Comparison of ENCODE assay signal across 1 cellular context in genomic region chr6:29847871-29848630, GRCh38.
TF ChIP-seq lines count a peak whose summit lies in the region.

No MANE protein-coding gene starts in this region.

TF ChIP-seq in HepG2, 621 proteins besides CTCF, POLR2A, EP300 and RAD21 (continued from another document and continues in another):
- TF ChIP-seq ZBTB49 (CRISPR knock-in tag; IDR thresholded peaks at IDR 0.05; ENCODE audit: borderline replicate concordance), result no peak
- peak; percentile 56 for TF ChIP-seq MED1 (CRISPR knock-in tag; IDR thresholded peaks at IDR 0.05)
- TF ChIP-seq SNAPC2 (CRISPR knock-in tag; IDR thresholded peaks at IDR 0.05), result no peak
- TF ChIP-seq PITX1 (CRISPR knock-in tag; IDR thresholded peaks at IDR 0.05), result no peak
- peak; percentile 30; the same call in 1 of the 2 replicates for TF ChIP-seq ZNF143 (CRISPR knock-in tag; IDR thresholded peaks at IDR 0.05)
- no peak for TF ChIP-seq ESRRA (CRISPR knock-in tag; IDR thresholded peaks at IDR 0.05; ENCODE audit: low read depth)
- peak; percentile 77; the same call in 1 of the 2 replicates for TF ChIP-seq RFXAP (CRISPR knock-in tag; IDR thresholded peaks at IDR 0.05; ENCODE audit: borderline replicate concordance)
- TF ChIP-seq THAP7 (CRISPR knock-in tag; IDR thresholded peaks at IDR 0.05), result no peak
- TF ChIP-seq NRL (CRISPR knock-in tag; IDR thresholded peaks at IDR 0.05; ENCODE audit: borderline replicate concordance), result 0 out of 2 replicates have a peak, but pooled peaks have one; percentile 37
- TF ChIP-seq TEF (CRISPR knock-in tag; IDR thresholded peaks at IDR 0.05), result no peak
- TF ChIP-seq NKX3-1 (CRISPR knock-in tag; IDR thresholded peaks at IDR 0.05), result no peak
- no peak for TF ChIP-seq ZFX (CRISPR knock-in tag; IDR thresholded peaks at IDR 0.05; ENCODE audit: low read depth)
- TF ChIP-seq SOX5 (CRISPR knock-in tag; IDR thresholded peaks at IDR 0.05; ENCODE audit: borderline replicate concordance), result no peak
- no peak for TF ChIP-seq GLMP (CRISPR knock-in tag; IDR thresholded peaks at IDR 0.05; ENCODE audit: borderline replicate concordance)
- no peak for TF ChIP-seq KMT2A (CRISPR knock-in tag; IDR thresholded peaks at IDR 0.05)
- TF ChIP-seq SKIL (CRISPR knock-in tag; IDR thresholded peaks at IDR 0.05; ENCODE audit: borderline replicate concordance), result no peak
- no peak for TF ChIP-seq ZNF780A (CRISPR knock-in tag; IDR thresholded peaks at IDR 0.05)
- TF ChIP-seq ZNF280B (CRISPR knock-in tag; IDR thresholded peaks at IDR 0.05; ENCODE audit: borderline replicate concordance), result no peak
- no peak for TF ChIP-seq ZNF547 (CRISPR knock-in tag; IDR thresholded peaks at IDR 0.05)
- peak; percentile 44 for TF ChIP-seq ZNF687 (CRISPR knock-in tag; IDR thresholded peaks at IDR 0.05)
- TF ChIP-seq MTA3 (CRISPR knock-in tag; IDR thresholded peaks at IDR 0.05), result no peak
- no peak for TF ChIP-seq NPAS2 (CRISPR knock-in tag; IDR thresholded peaks at IDR 0.05; ENCODE audit: borderline replicate concordance)
- TF ChIP-seq RARG (CRISPR knock-in tag; IDR thresholded peaks at IDR 0.05; ENCODE audit: low read depth), result no peak
- no peak for TF ChIP-seq GRHL1 (CRISPR knock-in tag; conservative IDR thresholded peaks at IDR 0.05)
- TF ChIP-seq FOXJ3 (CRISPR knock-in tag; IDR thresholded peaks at IDR 0.05; ENCODE audit: borderline replicate concordance), result no peak; the same call in 1 of the 2 replicates
- no peak for TF ChIP-seq ZSCAN29 (CRISPR knock-in tag; conservative IDR thresholded peaks at IDR 0.05)
- no peak for TF ChIP-seq ZBTB43 (CRISPR knock-in tag; conservative IDR thresholded peaks at IDR 0.05)
- no peak for TF ChIP-seq ZNF430 (CRISPR knock-in tag; IDR thresholded peaks at IDR 0.05)
- TF ChIP-seq ZXDC (CRISPR knock-in tag; IDR thresholded peaks at IDR 0.05), result no peak
- TF ChIP-seq ZNF546 (CRISPR knock-in tag; conservative IDR thresholded peaks at IDR 0.05), result no peak
- no peak for TF ChIP-seq MAFK (conservative IDR thresholded peaks at IDR 0.05 in 1 of 2, IDR thresholded peaks at IDR 0.05 in 1 of 2; ENCODE audit: low read length in 2 of 2)
- no peak for TF ChIP-seq SKI (IDR thresholded peaks at IDR 0.05; ENCODE audit: partially characterized antibody)
- TF ChIP-seq ZBTB3 (CRISPR knock-in tag; IDR thresholded peaks at IDR 0.05; ENCODE audit: borderline replicate concordance, low read depth), result no peak
- TF ChIP-seq MXI1 (IDR thresholded peaks at IDR 0.05; ENCODE audit: borderline replicate concordance, low read depth, low read length), result no peak
- no peak for TF ChIP-seq FOXP1 (IDR thresholded peaks at IDR 0.05)
- no peak for TF ChIP-seq FOXP1 (CRISPR knock-in tag; IDR thresholded peaks at IDR 0.05)
- no peak for TF ChIP-seq RXRB (CRISPR knock-in tag; IDR thresholded peaks at IDR 0.05; ENCODE audit: borderline replicate concordance)
- TF ChIP-seq ATM (IDR thresholded peaks at IDR 0.05; ENCODE audit: borderline replicate concordance), result no peak
- no peak for TF ChIP-seq CBFB (CRISPR knock-in tag; IDR thresholded peaks at IDR 0.05)
- no peak; the same call in 1 of the 2 replicates for TF ChIP-seq ZNF350 (CRISPR knock-in tag; IDR thresholded peaks at IDR 0.05; ENCODE audit: borderline replicate concordance, low read depth)
- no peak for TF ChIP-seq ZKSCAN8 (CRISPR knock-in tag; IDR thresholded peaks at IDR 0.05; ENCODE audit: borderline replicate concordance)
- no peak for TF ChIP-seq HMG20B (CRISPR knock-in tag; conservative IDR thresholded peaks at IDR 0.05)
- peak; percentile 40; the same call in 1 of the 2 replicates for TF ChIP-seq ELF3 (CRISPR knock-in tag; IDR thresholded peaks at IDR 0.05)
- no peak for TF ChIP-seq HNF4A (CRISPR knock-in tag; IDR thresholded peaks at IDR 0.05)
- TF ChIP-seq ARNT2 (CRISPR knock-in tag; IDR thresholded peaks at IDR 0.05; ENCODE audit: low read depth), result peak; percentile 69
- TF ChIP-seq ZNF136 (CRISPR knock-in tag; IDR thresholded peaks at IDR 0.05; ENCODE audit: low read depth), result no peak
- no peak for TF ChIP-seq ZNF569 (CRISPR knock-in tag; IDR thresholded peaks at IDR 0.05; ENCODE audit: borderline replicate concordance)
- TF ChIP-seq DRAP1 (CRISPR knock-in tag; IDR thresholded peaks at IDR 0.05), result no peak
